ENCODE assay signal across 13 cellular contexts in genomic region chr1:21814981-21815583, GRCh38. TPM values are rescaled to one million over a fixed set of nuclear protein-coding genes. Genes with fewer than 3 reads are reported as not detected.
DNase-seq lines count a peak whose midpoint lies in the region; ATAC-seq and TF ChIP-seq lines count a peak whose summit lies in the region.
"Had no signal": no experiment of that assay in that cellular context is flagged by ENCODE, and none has a peak within 500 bp of the region (broad histone marks: within the 10 kb centered on the region; RNA-seq: fewer than 3 reads in every experiment).

No MANE protein-coding gene starts in this region.

- ATAC-seq in GM18505 (IDR thresholded peaks at IDR 0.05; ENCODE audit: unreplicated experiment) (no peak), HG02623 (IDR thresholded peaks at IDR 0.05; ENCODE audit: unreplicated experiment) (no peak)
- no peak for ATAC-seq in activated naive CD8-positive, alpha-beta T cell treated with anti-CD3 and anti-CD28 coated beads, Interleukin-2, amount 50 U/mL, for 24 hours

- peak; percentile 39 for TF ChIP-seq POLR2A in GM18505 (IDR thresholded peaks at IDR 0.05; ENCODE audit: borderline replicate concordance, extremely low read depth, insufficient read depth, insufficient read length)

- intact Hi-C loops in CD14-positive monocyte (cut with micrococcal nuclease) = loop anchor here (5.0 to 10.0 kb wide), 3 partner anchors 33 to 122 kb away; partner anchors contain the start of genes HSPG2 (in 2 of the 2) and USP48 (in 1 of the 2)
- intact Hi-C loops in activated CD4-positive, alpha-beta memory T cell treated with anti-CD3 and anti-CD28 coated beads for 36 hours (cut with micrococcal nuclease) = no loop called here

- DNase-seq in CD14-positive monocyte (ENCODE audit: low spot score) (no peak), mesothelial cell of epicardium (ENCODE audit: low spot score in 2 of 2, unreplicated experiment in 2 of 2) (no peak), islet precursor cell (no peak), hypothalamus (lab: John Stamatoyannopoulos, UW) (no peak)
- no peak for DNase-seq in activated naive CD8-positive, alpha-beta T cell treated with anti-CD3 and anti-CD28 coated beads, Interleukin-2, amount 50 U/mL, for 24 hours
- DNase-seq in activated CD4-positive, alpha-beta memory T cell treated with anti-CD3 and anti-CD28 coated beads for 36 hours = no peak
- DNase-seq: effector CD4-positive, alpha-beta T cell; hippocampal formation; NCI-H2081; RPMI8226 had no signal

- TF ChIP-seq CTCF in CD14-positive monocyte (IDR thresholded peaks at IDR 0.05) (no peak), mesothelial cell of epicardium (IDR thresholded peaks at IDR 0.05; ENCODE audit: unreplicated experiment) (no peak)

- peaks cover 0 to 3% of the 10 kb centered on the region in 2 donors for H3K36me3 Mint-ChIP-seq in CD14-positive monocyte
- H3K36me3 Mint-ChIP-seq in activated naive CD8-positive, alpha-beta T cell treated with anti-CD3 and anti-CD28 coated beads, Interleukin-2, amount 50 U/mL, for 24 hours (ENCODE audit: low read depth) = no peaks in the 10 kb centered on the region
- peaks cover 6% of the 10 kb centered on the region for H3K36me3 Mint-ChIP-seq in mesothelial cell of epicardium
- no peaks in the 10 kb centered on the region for H3K36me3 Mint-ChIP-seq in activated CD4-positive, alpha-beta memory T cell treated with anti-CD3 and anti-CD28 coated beads for 36 hours

- CTCF ChIA-PET in activated CD4-positive, alpha-beta memory T cell treated with anti-CD3 and anti-CD28 coated beads for 36 hours (lab: Charles Lee) = interaction anchor here (0.6 kb wide), 1 partner anchor 9 kb away, joined by 3 read pairs; no protein-coding TSS in a partner anchor

- H3K27ac Mint-ChIP-seq in CD14-positive monocyte (peak overlapping the region in 1 of 7 donors; percentile 50), mesothelial cell of epicardium (no peak overlapping the region)
- H3K27ac Mint-ChIP-seq in activated naive CD8-positive, alpha-beta T cell treated with anti-CD3 and anti-CD28 coated beads, Interleukin-2, amount 50 U/mL, for 24 hours = peak overlapping the region; percentile 67
- no peak overlapping the region for H3K27ac Mint-ChIP-seq in activated CD4-positive, alpha-beta memory T cell treated with anti-CD3 and anti-CD28 coated beads for 36 hours

- peaks cover 5 to 12% (median 9%) of the 10 kb centered on the region in 3 donors for H3K27me3 Mint-ChIP-seq in CD14-positive monocyte (ENCODE audit: low read depth in 3 of 3)
- peaks cover 18% of the 10 kb centered on the region for H3K27me3 Mint-ChIP-seq in activated naive CD8-positive, alpha-beta T cell treated with anti-CD3 and anti-CD28 coated beads, Interleukin-2, amount 50 U/mL, for 24 hours
- peaks cover 4% of the 10 kb centered on the region for H3K27me3 Mint-ChIP-seq in mesothelial cell of epicardium (ENCODE audit: low read depth)
- H3K27me3 Mint-ChIP-seq in activated CD4-positive, alpha-beta memory T cell treated with anti-CD3 and anti-CD28 coated beads for 36 hours = peaks cover 12% of the 10 kb centered on the region

- H3K4me3 Mint-ChIP-seq in CD14-positive monocyte (peak overlapping the region; percentile 43 to 73), mesothelial cell of epicardium (peak overlapping the region; percentile 52)
- peak overlapping the region; percentile 34 for H3K4me3 Mint-ChIP-seq in activated naive CD8-positive, alpha-beta T cell treated with anti-CD3 and anti-CD28 coated beads, Interleukin-2, amount 50 U/mL, for 24 hours
- H3K4me3 Mint-ChIP-seq in activated CD4-positive, alpha-beta memory T cell treated with anti-CD3 and anti-CD28 coated beads for 36 hours = no peak overlapping the region

- H3K9me3 Mint-ChIP-seq in CD14-positive monocyte = no peaks in the 10 kb centered on the region
- no peaks in the 10 kb centered on the region for H3K9me3 Mint-ChIP-seq in activated naive CD8-positive, alpha-beta T cell treated with anti-CD3 and anti-CD28 coated beads, Interleukin-2, amount 50 U/mL, for 24 hours
- no peaks in the 10 kb centered on the region for H3K9me3 Mint-ChIP-seq in mesothelial cell of epicardium
- no peaks in the 10 kb centered on the region for H3K9me3 Mint-ChIP-seq in activated CD4-positive, alpha-beta memory T cell treated with anti-CD3 and anti-CD28 coated beads for 36 hours

- H3K4me1 Mint-ChIP-seq in CD14-positive monocyte (peaks cover 31% of the 10 kb centered on the region), mesothelial cell of epicardium (no peaks in the 10 kb centered on the region)
- H3K4me1 Mint-ChIP-seq in activated naive CD8-positive, alpha-beta T cell treated with anti-CD3 and anti-CD28 coated beads, Interleukin-2, amount 50 U/mL, for 24 hours = peaks cover 10% of the 10 kb centered on the region
- H3K4me1 Mint-ChIP-seq in activated CD4-positive, alpha-beta memory T cell treated with anti-CD3 and anti-CD28 coated beads for 36 hours (ENCODE audit: low read depth) = peaks cover 4% of the 10 kb centered on the region

- POLR2A ChIA-PET in activated CD4-positive, alpha-beta memory T cell treated with anti-CD3 and anti-CD28 coated beads for 36 hours (lab: Charles Lee) = no interaction called here

RNA-seq across cellular contexts. Expression of gene LDLRAD2, which starts 3.0 kb away (rescaled TPM):
- polyA plus RNA-seq in CD14-positive monocyte = not detected
- total RNA-seq in mesothelial cell of epicardium = 0.75 to 1.1 TPM (median 1.0 TPM) in 3 replicates
- not detected for total RNA-seq in activated CD4-positive, alpha-beta memory T cell treated with anti-CD3 and anti-CD28 coated beads for 36 hours
- total RNA-seq: myocyte had no signal

RNA-seq across cellular contexts. Expression of gene USP48, which starts 32.1 kb away (rescaled TPM):
- 10 to 100 TPM; 26.5 to 40.2 TPM for polyA plus RNA-seq in CD14-positive monocyte
- total RNA-seq in mesothelial cell of epicardium = 79.8 to 88.7 TPM (median 86.5 TPM) in 3 replicates
- total RNA-seq in activated CD4-positive, alpha-beta memory T cell treated with anti-CD3 and anti-CD28 coated beads for 36 hours = 10 to 100 TPM; 77.2 to 91.1 TPM
